13 cellular contexts compared by ENCODE assay signal in genomic region chr11:133726576-133726975, GRCh38.
DNase-seq lines count a peak whose midpoint lies in the region; ATAC-seq lines count a peak whose summit lies in the region.
"Had no signal": no experiment of that assay in that cellular context is flagged by ENCODE, and none has a peak within 500 bp of the region (broad histone marks: within the 10 kb centered on the region; RNA-seq: fewer than 3 reads in every experiment).

No MANE protein-coding gene starts in this region.

- ATAC-seq in GM18498 (IDR thresholded peaks at IDR 0.05; ENCODE audit: unreplicated experiment) = no peak
- ATAC-seq: K562 had no signal

- DNase-seq in Ammon's horn (ENCODE audit: low spot score) (peak; percentile 35), DMS 273 (lab: John Stamatoyannopoulos, UW; ENCODE audit: unreplicated experiment) (peak; percentile 94), NCI-H2171 treated with DMSO at 0.1 percent for 48 hours (lab: John Stamatoyannopoulos, UW) (peak; percentile 81), cerebellum (ENCODE audit: low spot score) (peak; percentile 73), GM03348 (ENCODE audit: low spot score) (no peak), NCI-H2107 (lab: John Stamatoyannopoulos, UW) (no peak)
- DNase-seq: DMS79, MV-4-11, NCI-H1436, NCI-H446 treated with DMSO at 0.1 percent for 48 hours, SIG-M5 had no signal

Comparison
In these comparisons a context has a peak if more than half of its experiments do, and no peak if none do; other contexts are left out.
1. DNase-seq: peak in Ammon's horn (single experiment), DMS 273 (single experiment), NCI-H2171 treated with DMSO at 0.1 percent for 48 hours (single experiment) and cerebellum (single experiment); none in GM03348 (single experiment) and NCI-H2107 (single experiment).